ENCODE assay signal across 1 cellular context in the genomic region with DNA sequence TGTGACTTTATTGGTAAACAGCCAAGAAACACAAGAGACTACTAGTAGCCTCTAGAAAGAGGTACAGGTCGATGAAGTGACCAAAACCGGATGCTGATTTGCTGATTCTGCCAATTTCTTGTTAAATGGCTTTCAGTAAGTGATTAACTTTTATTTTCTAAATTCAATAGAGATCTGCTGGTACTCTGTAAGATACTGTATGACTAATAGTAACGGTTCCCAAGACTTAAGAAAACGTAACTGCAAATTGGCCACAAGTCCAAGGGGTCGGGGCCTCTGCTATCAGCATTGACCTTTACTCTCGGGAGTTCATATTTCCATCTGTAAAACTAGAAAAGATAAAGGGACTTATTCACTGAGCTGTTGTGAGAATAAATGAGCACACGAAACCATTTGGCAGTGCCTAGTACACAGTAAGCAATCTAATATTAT.
TF ChIP-seq lines count a peak whose summit lies in the region.

No MANE protein-coding gene starts in this region.

TF ChIP-seq in GM12878, 131 proteins besides CTCF, POLR2A, EP300 and RAD21 (continued from another document):
- TF ChIP-seq, protein P1, sequence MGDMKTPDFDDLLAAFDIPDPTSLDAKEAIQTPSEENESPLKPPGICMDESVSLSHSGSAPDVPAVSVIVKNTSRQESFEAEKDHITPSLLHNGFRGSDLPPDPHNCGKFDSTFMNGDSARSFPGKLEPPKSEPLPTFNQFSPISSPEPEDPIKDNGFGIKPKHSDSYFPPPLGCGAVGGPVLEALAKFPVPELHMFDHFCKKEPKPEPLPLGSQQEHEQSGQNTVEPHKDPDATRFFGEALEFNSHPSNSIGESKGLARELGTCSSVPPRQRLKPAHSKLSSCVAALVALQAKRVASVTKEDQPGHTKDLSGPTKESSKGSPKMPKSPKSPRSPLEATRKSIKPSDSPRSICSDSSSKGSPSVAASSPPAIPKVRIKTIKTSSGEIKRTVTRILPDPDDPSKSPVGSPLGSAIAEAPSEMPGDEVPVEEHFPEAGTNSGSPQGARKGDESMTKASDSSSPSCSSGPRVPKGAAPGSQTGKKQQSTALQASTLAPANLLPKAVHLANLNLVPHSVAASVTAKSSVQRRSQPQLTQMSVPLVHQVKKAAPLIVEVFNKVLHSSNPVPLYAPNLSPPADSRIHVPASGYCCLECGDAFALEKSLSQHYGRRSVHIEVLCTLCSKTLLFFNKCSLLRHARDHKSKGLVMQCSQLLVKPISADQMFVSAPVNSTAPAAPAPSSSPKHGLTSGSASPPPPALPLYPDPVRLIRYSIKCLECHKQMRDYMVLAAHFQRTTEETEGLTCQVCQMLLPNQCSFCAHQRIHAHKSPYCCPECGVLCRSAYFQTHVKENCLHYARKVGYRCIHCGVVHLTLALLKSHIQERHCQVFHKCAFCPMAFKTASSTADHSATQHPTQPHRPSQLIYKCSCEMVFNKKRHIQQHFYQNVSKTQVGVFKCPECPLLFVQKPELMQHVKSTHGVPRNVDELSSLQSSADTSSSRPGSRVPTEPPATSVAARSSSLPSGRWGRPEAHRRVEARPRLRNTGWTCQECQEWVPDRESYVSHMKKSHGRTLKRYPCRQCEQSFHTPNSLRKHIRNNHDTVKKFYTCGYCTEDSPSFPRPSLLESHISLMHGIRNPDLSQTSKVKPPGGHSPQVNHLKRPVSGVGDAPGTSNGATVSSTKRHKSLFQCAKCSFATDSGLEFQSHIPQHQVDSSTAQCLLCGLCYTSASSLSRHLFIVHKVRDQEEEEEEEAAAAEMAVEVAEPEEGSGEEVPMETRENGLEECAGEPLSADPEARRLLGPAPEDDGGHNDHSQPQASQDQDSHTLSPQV (IDR thresholded peaks at IDR 0.05) = no peak
- TF ChIP-seq HDAC2 (IDR thresholded peaks at IDR 0.05) (no peak), CHD2 (IDR thresholded peaks at IDR 0.05; ENCODE audit: borderline replicate concordance, low read depth, low read length) (no peak), NRF1 (conservative IDR thresholded peaks at IDR 0.05; ENCODE audit: low read depth, low read length) (no peak), TARDBP (IDR thresholded peaks at IDR 0.05; ENCODE audit: borderline replicate concordance) (no peak), SPI1 (IDR thresholded peaks at IDR 0.05; ENCODE audit: borderline replicate concordance, insufficient read depth, low read depth, low read length) (no peak), NBN (IDR thresholded peaks at IDR 0.05) (no peak), SMAD5 (IDR thresholded peaks at IDR 0.05; ENCODE audit: low read depth) (no peak), CHD4 (IDR thresholded peaks at IDR 0.05) (no peak), MYC (IDR thresholded peaks at IDR 0.05; ENCODE audit: insufficient read depth, insufficient read length, insufficient replicate concordance, low read length, severe bottlenecking) (no peak), ZNF24 (IDR thresholded peaks at IDR 0.05) (no peak), IRF4 (IDR thresholded peaks at IDR 0.05; ENCODE audit: low read depth, low read length) (no peak), SRF (IDR thresholded peaks at IDR 0.05; ENCODE audit: low read depth in 2 of 2, low read length in 2 of 2) (no peak)
TF ChIP-seq in GM12878: peak in this region for 22.
